16 cellular contexts compared by ENCODE assay signal in genomic region chr12:53892760-53893159, GRCh38. TPM values are rescaled to one million over a fixed set of nuclear protein-coding genes. Genes with fewer than 3 reads are reported as not detected.
DNase-seq lines count a peak whose midpoint lies in the region; ATAC-seq, FAIRE-seq and TF ChIP-seq lines count a peak whose summit lies in the region.
"Had no signal": no experiment of that assay in that cellular context is flagged by ENCODE, and none has a peak within 500 bp of the region (broad histone marks: within the 10 kb centered on the region; RNA-seq: fewer than 3 reads in every experiment).

No MANE protein-coding gene starts in this region.

- H3K9ac ChIP-seq in IMR-90 (ENCODE audit: low read depth, low read length) (no peak overlapping the region), MM.1S (ENCODE audit: low read length) (no peak overlapping the region), K562 (ENCODE audit: insufficient read depth in 1 of 2, low read depth in 2 of 2, low read length in 2 of 2) (no peak overlapping the region), mesenchymal stem cell (ENCODE audit: low read length) (no peak overlapping the region)

- no peak overlapping the region for H3K56ac ChIP-seq in IMR-90 (ENCODE audit: extremely low read depth, insufficient read depth, low read length)

- no peak overlapping the region for H3K4me2 ChIP-seq in IMR-90 (ENCODE audit: low read depth, low read length)
- no peak overlapping the region for H3K4me2 ChIP-seq in MM.1S (ENCODE audit: low read depth, low read length)
- no peak overlapping the region for H3K4me2 ChIP-seq in K562 (ENCODE audit: insufficient read depth, low read length)
- H3K4me2 ChIP-seq in mesenchymal stem cell (ENCODE audit: low read length, poor library complexity, severe bottlenecking), result no peak overlapping the region

- H3K27ac ChIP-seq in IMR-90 (ENCODE audit: insufficient read depth, low read length) (no peak overlapping the region), MM.1S (ENCODE audit: low read length) (no peak overlapping the region), K562 (ENCODE audit: extremely low read depth, low read depth, low read length) (no peak overlapping the region), mesenchymal stem cell (ENCODE audit: low read length, poor library complexity, severe bottlenecking) (no peak overlapping the region), transverse colon (no peak overlapping the region)

- no peaks in the 10 kb centered on the region for H3K9me3 ChIP-seq in IMR-90 (ENCODE audit: control insufficient read depth, insufficient read depth, low read length)
- no peaks in the 10 kb centered on the region for H3K9me3 ChIP-seq in MM.1S (replicated peaks; ENCODE audit: insufficient read depth, low read length)
- no peaks in the 10 kb centered on the region for H3K9me3 ChIP-seq in K562 (replicated peaks; ENCODE audit: control insufficient read depth, insufficient read depth, low read depth, low read length)
- H3K9me3 ChIP-seq in mesenchymal stem cell (ENCODE audit: control insufficient read depth, low read length), result peaks cover 7% of the 10 kb centered on the region
- no peaks in the 10 kb centered on the region for H3K9me3 ChIP-seq in transverse colon

- H2AK5ac ChIP-seq in IMR-90 (ENCODE audit: low read depth, low read length), result no peak overlapping the region
- H2AK5ac ChIP-seq in mesenchymal stem cell (ENCODE audit: low read length, severe bottlenecking), result no peak overlapping the region

- FAIRE-seq in K562 (lab: Jason Lieb, UNC), result no peak
- FAIRE-seq: A204.1, HTR-8/SVneo had no signal

- H3K23ac ChIP-seq in IMR-90 (ENCODE audit: low read depth, low read length) (no peak overlapping the region), mesenchymal stem cell (ENCODE audit: low read length in 2 of 2) (no peak overlapping the region)

- no peak overlapping the region for H2BK5ac ChIP-seq in IMR-90 (ENCODE audit: low read depth, low read length, poor library complexity, severe bottlenecking)
- H2BK5ac ChIP-seq in mesenchymal stem cell (ENCODE audit: low read depth, low read length, poor library complexity, severe bottlenecking), result no peak overlapping the region

- H2AK9ac ChIP-seq in IMR-90 (replicated peaks; ENCODE audit: low read depth, low read length, poor library complexity), result no peak overlapping the region

- TF ChIP-seq CTCF in IMR-90 (conservative IDR thresholded peaks at IDR 0.05; ENCODE audit: low read depth, low read length) (no peak), MM.1S (IDR thresholded peaks at IDR 0.05; ENCODE audit: low read length) (no peak), K562 (IDR thresholded peaks at IDR 0.05 in 2 of 3, conservative IDR thresholded peaks at IDR 0.05 in 1 of 3; ENCODE audit: insufficient read depth in 2 of 3, low read depth in 1 of 3, low read length in 3 of 3) (no peak), transverse colon (IDR thresholded peaks at IDR 0.05) (no peak)

- ATAC-seq in IMR-90 (ENCODE audit: low read depth) (no peak), K562 (no peak)

- H2BK15ac ChIP-seq in IMR-90 (ENCODE audit: low read depth, low read length), result no peak overlapping the region
- no peak overlapping the region for H2BK15ac ChIP-seq in mesenchymal stem cell (ENCODE audit: low read depth, poor library complexity, severe bottlenecking)

- in situ Hi-C loops in IMR-90 (cut with MboI; ENCODE audit: low sequenced_read_pairs), result no loop called here
- in situ Hi-C loops in K562 (cut with MboI), result no loop called here
- in situ Hi-C loops in transverse colon (cut with MboI; ENCODE audit: low pct_ligation_motif_present in 1 of 4, low pct_unique_long_range_greater_than_20kb in 1 of 4, low sequenced_read_pairs in 3 of 4), result no loop called here
- in situ Hi-C loops in G401 (cut with HindIII; ENCODE audit: low sequenced_read_pairs), result no loop called here

- H3K4me3 ChIP-seq in IMR-90 (ENCODE audit: insufficient read depth, low read depth, low read length) (no peak overlapping the region), MM.1S (ENCODE audit: low read length) (no peak overlapping the region), K562 (no peak overlapping the region), mesenchymal stem cell (ENCODE audit: insufficient read depth in 1 of 2, low read depth in 1 of 2, low read length in 2 of 2) (no peak overlapping the region), transverse colon (no peak overlapping the region)

- H3K9me2 ChIP-seq in MM.1S (replicated peaks; ENCODE audit: insufficient read depth, low read length), result no peaks in the 10 kb centered on the region

- no peak overlapping the region for H2AFZ ChIP-seq in IMR-90 (replicated peaks; ENCODE audit: low read length, poor library complexity)
- H2AFZ ChIP-seq in MM.1S (ENCODE audit: low read length), result no peak overlapping the region
- H2AFZ ChIP-seq in K562 (ENCODE audit: low read depth, low read length), result no peak overlapping the region
- H2AFZ ChIP-seq in mesenchymal stem cell (ENCODE audit: low read depth, low read length), result no peak overlapping the region

- no peaks in the 10 kb centered on the region for H3K9me1 ChIP-seq in IMR-90 (ENCODE audit: insufficient read depth, low read length)
- H3K9me1 ChIP-seq in K562 (ENCODE audit: control insufficient read depth, insufficient read depth, low read length), result no peaks in the 10 kb centered on the region

- H3K4me1 ChIP-seq in IMR-90 (ENCODE audit: control insufficient read depth, insufficient read depth, low read length) (no peaks in the 10 kb centered on the region), MM.1S (ENCODE audit: low read length) (peaks cover 8% of the 10 kb centered on the region), K562 (replicated peaks in 1 of 2; ENCODE audit: control insufficient read depth in 2 of 2, insufficient read depth in 2 of 2, low read length in 2 of 2) (no peaks in the 10 kb centered on the region), mesenchymal stem cell (ENCODE audit: control insufficient read depth, insufficient read depth, low read depth, low read length) (no peaks in the 10 kb centered on the region), transverse colon (no peaks in the 10 kb centered on the region)

- no peaks in the 10 kb centered on the region for H4K20me1 ChIP-seq in IMR-90 (ENCODE audit: insufficient read depth, low read length)
- no peaks in the 10 kb centered on the region for H4K20me1 ChIP-seq in MM.1S (ENCODE audit: insufficient read depth, low read length)
- no peaks in the 10 kb centered on the region for H4K20me1 ChIP-seq in K562 (replicated peaks; ENCODE audit: control insufficient read depth, insufficient read depth, low read length)

- H2BK120ac ChIP-seq in IMR-90 (ENCODE audit: low read depth, low read length) (no peak overlapping the region), mesenchymal stem cell (ENCODE audit: low read depth, low read length) (no peak overlapping the region)

- DNase-seq in IMR-90 (no peak), MM.1S (peak; percentile 31), K562 (ENCODE audit: extremely low read depth in 1 of 4, low spot score in 3 of 4) (no peak), mesenchymal stem cell (no peak), transverse colon (no peak), G401 (ENCODE audit: low spot score) (no peak)
- DNase-seq: AML-193; CD4-positive, alpha-beta memory T cell; DMS153; DMS79; GF-D8; GOT3; H9 had no signal

- H3K79me1 ChIP-seq in IMR-90 (ENCODE audit: low read depth in 1 of 2, low read length in 2 of 2) (no peaks in the 10 kb centered on the region), mesenchymal stem cell (replicated peaks; ENCODE audit: low read length, poor library complexity, severe bottlenecking) (no peaks in the 10 kb centered on the region)

- H3K4ac ChIP-seq in IMR-90 (ENCODE audit: low read depth, low read length) (no peak overlapping the region), mesenchymal stem cell (ENCODE audit: low read depth in 1 of 2, low read length in 2 of 2) (no peak overlapping the region)

- POLR2A ChIA-PET in IMR-90 (lab: Charles Lee; ENCODE audit: unreplicated experiment) (no interaction called here), K562 (lab: Yijun Ruan, JAX) (no interaction called here)

- no peak overlapping the region for H3K18ac ChIP-seq in IMR-90 (ENCODE audit: low read depth, low read length)
- no peak overlapping the region for H3K18ac ChIP-seq in mesenchymal stem cell (ENCODE audit: low read depth in 1 of 2, low read length in 2 of 2)

- intact Hi-C loops in IMR-90 (cut with micrococcal nuclease), result no loop called here
- intact Hi-C loops in K562 (cut with micrococcal nuclease), result no loop called here
- intact Hi-C loops in transverse colon (cut with DNase I; ENCODE audit: low total_unique reads), result no loop called here

- no peak for TF ChIP-seq POLR2A in IMR-90 (IDR thresholded peaks at IDR 0.05; ENCODE audit: low read depth, low read length)
- no peak for TF ChIP-seq POLR2A in K562 (conservative IDR thresholded peaks at IDR 0.05)
- TF ChIP-seq POLR2A in transverse colon (IDR thresholded peaks at IDR 0.05), result no peak

- H3K79me2 ChIP-seq in MM.1S (ENCODE audit: low read length), result no peaks in the 10 kb centered on the region
- no peaks in the 10 kb centered on the region for H3K79me2 ChIP-seq in K562 (ENCODE audit: control insufficient read depth, insufficient read depth, low read length)

- H2BK12ac ChIP-seq in mesenchymal stem cell (ENCODE audit: low read length in 2 of 2), result no peak overlapping the region

- no peak overlapping the region for H4K8ac ChIP-seq in IMR-90 (ENCODE audit: low read depth in 2 of 2, low read length in 2 of 2)
- H4K8ac ChIP-seq in mesenchymal stem cell (ENCODE audit: low read length), result no peak overlapping the region

- H4K91ac ChIP-seq in IMR-90 (ENCODE audit: insufficient read depth, low read depth, low read length) (no peak overlapping the region), mesenchymal stem cell (ENCODE audit: low read length) (no peak overlapping the region)

- H2BK20ac ChIP-seq in IMR-90 (ENCODE audit: low read depth, low read length), result no peak overlapping the region

- BruUV-seq in IMR-90 (replicated peaks; lab: Mats Ljungman, UMichigan) (no TSS peak), K562 (replicated peaks; lab: Mats Ljungman, UMichigan) (no TSS peak)

- no peaks in the 10 kb centered on the region for H3K36me3 ChIP-seq in IMR-90 (ENCODE audit: control insufficient read depth, insufficient read depth, low read length)
- H3K36me3 ChIP-seq in MM.1S (replicated peaks; ENCODE audit: insufficient read depth, low read length), result no peaks in the 10 kb centered on the region
- H3K36me3 ChIP-seq in K562 (ENCODE audit: control insufficient read depth, insufficient read depth, low read length), result no peaks in the 10 kb centered on the region
- no peaks in the 10 kb centered on the region for H3K36me3 ChIP-seq in mesenchymal stem cell (ENCODE audit: control insufficient read depth in 1 of 2, insufficient read depth in 2 of 2, low read depth in 1 of 2, low read length in 2 of 2)
- no peaks in the 10 kb centered on the region for H3K36me3 ChIP-seq in transverse colon

- no peaks in the 10 kb centered on the region for H3F3A ChIP-seq in MM.1S (ENCODE audit: insufficient read depth, low read length)

- H3K27me3 ChIP-seq in IMR-90 (ENCODE audit: control insufficient read depth, insufficient read depth, low read length) (peaks cover 9% of the 10 kb centered on the region), MM.1S (replicated peaks; ENCODE audit: insufficient read depth, low read length) (peaks cover 71% of the 10 kb centered on the region), K562 (ENCODE audit: control insufficient read depth in 2 of 2, insufficient read depth in 2 of 2, low read length in 2 of 2) (peaks cover 7 to 11% of the 10 kb centered on the region in 2 experiments; a peak in 4 of 5 replicates), mesenchymal stem cell (ENCODE audit: control insufficient read depth in 1 of 2, insufficient read depth in 1 of 2, low read length in 2 of 2) (peaks cover 63 to 91% of the 10 kb centered on the region in 2 experiments), transverse colon (peaks cover 75% of the 10 kb centered on the region)

- H4K5ac ChIP-seq in IMR-90 (ENCODE audit: low read depth, low read length), result no peak overlapping the region

- dilution Hi-C loops in IMR-90 (cut with HindIII; ENCODE audit: low sequenced_read_pairs, unreplicated experiment), result no loop called here

- TF ChIP-seq RAD21 in IMR-90 (IDR thresholded peaks at IDR 0.05; ENCODE audit: low read length) (no peak), K562 (CRISPR knock-in tag; conservative IDR thresholded peaks at IDR 0.05 in 1 of 2, IDR thresholded peaks at IDR 0.05 in 1 of 2) (no peak)

- TF ChIP-seq EP300 in K562 (IDR thresholded peaks at IDR 0.05; ENCODE audit: low read length) (no peak), transverse colon (IDR thresholded peaks at IDR 0.05; ENCODE audit: low read depth) (no peak)

- H3K14ac ChIP-seq in IMR-90 (replicated peaks; ENCODE audit: low read depth, low read length) (no peak overlapping the region), mesenchymal stem cell (ENCODE audit: low read length in 2 of 2) (no peak overlapping the region)

- CTCF ChIA-PET in IMR-90 (lab: Yijun Ruan, JAX) (interaction anchor here (0.6 kb wide), 1 partner anchor 113 kb away, joined by 4 read pairs; no protein-coding TSS in a partner anchor), K562 (lab: Yijun Ruan, JAX; ENCODE audit: low intra/inter-chr PET ratio) (no interaction called here)

RNA-seq across cellular contexts. Expression of gene HOXC13, which starts 45.9 kb away (rescaled TPM):
- total RNA-seq in IMR-90 (2012; rRNA removed), result not detected in 2 replicates
- not detected in 2 replicates for polyA plus RNA-seq in IMR-90 (2012; rRNA removed)
- polyA plus RNA-seq in IMR-90 (2012; cell fraction: cytosol; rRNA removed), result not detected in 2 replicates
- not detected in 2 replicates for polyA plus RNA-seq in IMR-90 (2012; cell fraction: nucleus; rRNA removed; ENCODE audit: low replicate concordance)
- total RNA-seq in K562 (2011; cell fraction: chromatin; rRNA removed; ENCODE audit: low replicate concordance), result not detected in 2 replicates
- total RNA-seq in K562 (2011; cell fraction: nucleolus; rRNA removed), result not detected in 2 replicates
- total RNA-seq in K562 (2011; cell fraction: nucleoplasm; rRNA removed), result not detected in 2 replicates
- 0.41 TPM in 1 of 2 replicates, not detected in the other for total RNA-seq in K562 (2014; rRNA removed)
- total RNA-seq in K562 (2014; rRNA removed; fragmentation: Illumina TruSeq; extraction: Trizol), result 0.04 and 0.10 TPM in 2 replicates
- total RNA-seq in K562 (2015; rRNA removed; fragmentation: Illumina TruSeq; extraction: Trizol), result 0.11 and 0.18 TPM in 2 replicates
- 0.11 and 0.29 TPM in 2 replicates for total RNA-seq in K562 (2021)
- polyA plus RNA-seq in K562 (2011; rRNA removed), result 0.12 and 0.20 TPM in 2 replicates
- polyA plus RNA-seq in K562 (2011; cell fraction: cytosol; rRNA removed), result 0.19 and 0.22 TPM in 2 replicates
- 0.11 and 0.17 TPM in 2 replicates for polyA plus RNA-seq in K562 (2011; cell fraction: nucleus; rRNA removed)
- polyA plus RNA-seq in K562 (2012), result 0.18 and 0.36 TPM in 2 replicates
- 0.15 and 0.22 TPM in 2 replicates for polyA plus RNA-seq in K562 (2014; fragmentation: Illumina TruSeq; extraction: Trizol)
- under 1 TPM in 1 of 2 experiments, not detected in 1; 0.03 TPM for polyA plus RNA-seq in K562 (2014; fragmentation: Nextera tagmentation; extraction: Ambion mirVana)
- polyA plus RNA-seq in K562 (2014; rRNA removed), result 0.17 and 0.28 TPM in 2 replicates
- polyA minus RNA-seq in K562 (2011; rRNA and poly(A)+ RNA removed), result 0.15 TPM in 1 of 2 replicates, not detected in the other
- not detected in 2 replicates for polyA minus RNA-seq in K562 (2011; cell fraction: cytosol; rRNA and poly(A)+ RNA removed)
- polyA minus RNA-seq in K562 (2011; cell fraction: nucleus; rRNA and poly(A)+ RNA removed), result 0.13 TPM in 1 of 2 replicates, not detected in the other
- polyA plus RNA-seq in mesenchymal stem cell (2013, experiment 1 of 2), result not detected
- not detected for polyA plus RNA-seq in mesenchymal stem cell (2013, experiment 2 of 2)
- total RNA-seq in transverse colon, result not detected
- 8.2 and 13.2 TPM in 2 replicates for total RNA-seq in G401 (2014; rRNA removed; shearing (Covaris generic))
- total RNA-seq: CD4-positive, alpha-beta memory T cell; H9 had no signal
- polyA plus RNA-seq: CD14-positive monocyte; CD4-positive, alpha-beta memory T cell had no signal
